Comparison of ENCODE assay signal across 30 cellular contexts in the genomic region with DNA sequence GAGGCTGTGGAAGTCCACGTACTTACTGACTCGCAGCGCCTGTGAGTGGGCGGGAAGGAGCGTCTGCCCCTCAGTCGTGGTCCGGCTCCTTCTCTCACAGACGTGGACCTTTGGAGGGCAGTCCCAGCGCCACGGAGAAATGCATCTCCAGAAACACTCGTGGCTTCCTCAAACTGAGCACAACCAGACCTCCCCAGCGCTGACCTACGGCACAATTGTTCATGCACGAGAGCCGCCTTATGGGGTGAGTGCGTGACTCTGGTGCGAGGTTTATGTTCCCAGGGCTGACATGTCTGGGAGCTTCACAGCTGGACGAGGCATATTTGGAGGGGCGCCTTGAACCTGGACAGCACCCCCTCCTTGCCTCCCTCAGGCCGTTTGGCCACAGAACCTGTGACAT. TPM values are rescaled to one million over a fixed set of nuclear protein-coding genes. Genes with fewer than 3 reads are reported as not detected.
"Had no signal": no experiment of that assay in that cellular context is flagged by ENCODE, and none has a peak within 500 bp of the region (broad histone marks: within the 10 kb centered on the region; RNA-seq: fewer than 3 reads in every experiment).

No MANE protein-coding gene starts in this region.

- DNase-seq: activated CD4-positive, alpha-beta T cell treated with anti-CD3 and anti-CD28 coated beads for 4 hours; activated CD4-positive, alpha-beta T cell treated with anti-CD3 and anti-CD28 coated beads, Interleukin-2, amount 50 U/mL, for 4 hours; activated naive CD4-positive, alpha-beta T cell; activated T-cell treated with anti-CD3 and anti-CD28 coated beads for 4 hours; activated T-cell treated with anti-CD3 and anti-CD28 coated beads, Interleukin-2, amount 50 U/mL, for 72 hours; brain microvascular endothelial cell; central memory CD4-positive, alpha-beta T cell; foreskin keratinocyte; immature natural killer cell; naive B cell; nephron progenitor cell; sigmoid colon; small intestine; stimulated activated CD4-positive, alpha-beta T cell treated with anti-CD3 and anti-CD28 coated beads, Interleukin-1b, Interleukin-23, amount 100 ng/mL, for 48 hours; stimulated activated CD4-positive, alpha-beta T cell treated with anti-CD3 and anti-CD28 coated beads, Interleukin-4, amount 100 ng/mL, for 4 hours; stimulated activated CD8-positive, alpha-beta memory T cell treated with anti-CD3 and anti-CD28 coated beads, Interleukin-4, amount 100 ng/mL, for 48 hours; stimulated activated naive CD8-positive, alpha-beta T cell treated with anti-CD3 and anti-CD28 coated beads, Interleukin-15, amount 100 ng/mL, for 72 hours; SW 1271; T-helper 9 cell had no signal

- H3K27ac ChIP-seq: ascending aorta, brain microvascular endothelial cell, esophagus muscularis mucosa, foreskin keratinocyte, heart left ventricle, ovary, sigmoid colon, tibial nerve, VCaP had no signal

- H3K4me1 ChIP-seq: ascending aorta, foreskin keratinocyte had no signal

- H3K4me3 ChIP-seq: ascending aorta, esophagus muscularis mucosa, heart left ventricle, left lung, ovary, sigmoid colon, tibial nerve had no signal

- H3K36me3 ChIP-seq: ascending aorta, brain microvascular endothelial cell, esophagus muscularis mucosa, heart left ventricle, left lung, ovary, sigmoid colon, tibial nerve had no signal

- H3K9me3 ChIP-seq: ascending aorta, esophagus muscularis mucosa, heart left ventricle, left lung, ovary, sigmoid colon, tibial nerve had no signal

- ATAC-seq: activated T-cell treated with anti-CD3 and anti-CD28 coated beads, Interleukin-2, amount 50 U/mL, for 72 hours; foreskin keratinocyte; heart left ventricle; left lung; stimulated activated memory B cell treated with anti-CD40 and anti-IgM and Interleukin-4, amounts not matched to agents 10 μg/mL and 1 μg/mL and 100 μg/mL, for 72 hours; stimulated activated naive CD8-positive, alpha-beta T cell treated with anti-CD3 and anti-CD28 coated beads, Interleukin-15, amount 100 ng/mL, for 72 hours had no signal

- H3K27me3 ChIP-seq: ascending aorta, brain microvascular endothelial cell, esophagus muscularis mucosa, foreskin keratinocyte, heart left ventricle, left lung, ovary, sigmoid colon, tibial nerve had no signal

RNA-seq across cellular contexts. Expression of gene FRMD1, which starts 29.7 kb away (rescaled TPM):
- total RNA-seq: ascending aorta, foreskin keratinocyte, kidney epithelial cell, left lung, lung microvascular endothelial cell, progenitor cell of endocrine pancreas had no signal
- polyA plus RNA-seq: foreskin keratinocyte, immature natural killer cell had no signal

RNA-seq across cellular contexts. Expression of gene KIF25, which starts 51.8 kb away (rescaled TPM):
- total RNA-seq: ascending aorta, foreskin keratinocyte, kidney epithelial cell, lung microvascular endothelial cell, progenitor cell of endocrine pancreas, tibial nerve had no signal
- polyA plus RNA-seq: foreskin keratinocyte, immature natural killer cell had no signal
